13 cellular contexts compared by ENCODE assay signal in the genomic region with DNA sequence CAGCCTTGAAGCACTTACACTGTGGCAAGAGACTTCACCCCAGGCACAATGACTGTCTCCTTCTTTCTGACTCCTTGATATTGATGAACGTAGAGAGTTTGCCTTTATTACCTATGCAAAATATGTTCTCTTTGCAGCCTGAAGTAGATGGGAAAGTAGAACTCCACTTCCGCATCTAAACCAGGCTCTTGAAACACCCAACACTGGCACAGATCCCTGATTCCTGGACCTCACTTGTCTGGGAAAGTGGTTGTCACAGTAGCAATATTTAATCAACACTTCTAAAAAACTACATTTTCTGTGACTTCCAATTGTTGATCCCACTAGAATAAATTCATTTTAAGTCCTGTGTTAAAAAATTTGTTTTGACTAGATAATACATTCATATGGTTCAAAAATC.
"Had no signal": no experiment of that assay in that cellular context is flagged by ENCODE, and none has a peak within 500 bp of the region (broad histone marks: within the 10 kb centered on the region; RNA-seq: fewer than 3 reads in every experiment).

No MANE protein-coding gene starts in this region.

- H3K27me3 ChIP-seq: heart left ventricle, right atrium auricular region, sigmoid colon, stomach, tibial nerve had no signal

- H3K27ac ChIP-seq: coronary artery, heart left ventricle, right atrium auricular region, sigmoid colon, skin epidermis, stomach, tibial nerve had no signal

- H3K36me3 ChIP-seq: right atrium auricular region, sigmoid colon, tibial nerve had no signal

- H3K4me3 ChIP-seq: coronary artery, heart left ventricle, right atrium auricular region, sigmoid colon, skin epidermis, stomach, tibial nerve had no signal

- DNase-seq: effector CD8-positive, alpha-beta T cell; heart left ventricle; hippocampal formation; natural killer cell; posterior cingulate gyrus; sigmoid colon; stimulated activated naive CD4-positive, alpha-beta T cell; stomach had no signal

- ATAC-seq: esophagus mucosa, heart left ventricle, natural killer cell had no signal

- H3K9me3 ChIP-seq: heart left ventricle, right atrium auricular region, sigmoid colon, stomach, tibial nerve had no signal

- H3K4me1 ChIP-seq: right atrium auricular region, sigmoid colon, tibial nerve had no signal
